In the genomic region with DNA sequence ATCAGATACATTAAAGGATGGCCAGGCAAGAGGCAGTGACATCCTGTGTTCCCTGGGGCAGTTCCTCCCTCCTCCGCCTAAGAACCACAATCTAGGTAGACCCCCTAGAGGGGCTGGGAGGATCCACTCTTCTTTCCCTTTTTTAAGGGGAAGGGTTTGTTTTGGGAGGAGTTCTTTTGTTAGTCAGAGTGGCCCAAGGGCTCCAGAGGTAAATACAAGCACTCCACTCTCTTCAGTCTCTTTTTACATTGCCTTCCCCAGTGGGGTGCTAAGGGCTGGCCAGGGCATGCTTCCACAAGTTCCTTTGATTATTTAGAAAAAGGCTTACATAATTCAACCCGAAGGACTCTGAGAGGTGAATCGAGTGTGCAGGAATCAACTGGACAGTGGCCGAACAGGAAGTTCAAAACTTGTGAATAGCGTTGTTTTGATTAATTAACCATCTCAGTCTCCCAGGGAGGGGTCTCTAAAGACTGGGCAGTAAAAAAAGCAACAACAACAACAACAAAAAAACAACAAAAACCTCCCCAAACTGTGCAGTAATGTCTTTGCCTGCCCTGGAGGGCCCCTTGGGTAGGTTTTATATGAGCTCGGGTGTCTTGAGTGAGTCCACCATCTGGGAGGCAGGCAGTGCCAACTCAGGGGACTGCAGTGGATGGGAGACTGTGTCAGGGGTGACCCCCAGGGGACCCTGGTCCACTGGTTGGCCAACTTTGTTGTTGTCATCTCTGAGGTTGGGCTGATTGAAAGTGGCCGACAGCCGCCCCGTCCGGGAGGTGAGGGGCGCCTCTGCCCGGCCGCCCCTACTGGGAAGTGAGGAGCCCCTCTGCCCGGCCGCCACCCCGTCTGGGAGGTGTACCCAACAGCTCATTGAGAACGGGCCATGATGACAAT, we compare ENCODE assay signal across 15 cellular contexts. TPM values are rescaled to one million over a fixed set of nuclear protein-coding genes. Genes with fewer than 3 reads are reported as not detected.
DNase-seq lines count a peak whose midpoint lies in the region; ATAC-seq, FAIRE-seq and TF ChIP-seq lines count a peak whose summit lies in the region.
"Had no signal": no experiment of that assay in that cellular context is flagged by ENCODE, and none has a peak within 500 bp of the region (broad histone marks: within the 10 kb centered on the region; RNA-seq: fewer than 3 reads in every experiment).

No MANE protein-coding gene starts in this region.

- H3K9ac ChIP-seq in HUES48 (ENCODE audit: low read depth, low read length) = no peak overlapping the region

- no peak for TF ChIP-seq POLR2A in Peyer's patch (IDR thresholded peaks at IDR 0.05)

- H3K4me1 ChIP-seq in HUES48 (ENCODE audit: control insufficient read depth, insufficient read depth, low read length) = peaks cover 37% of the 10 kb centered on the region
- H3K4me1 ChIP-seq in Peyer's patch = no peaks in the 10 kb centered on the region

- peaks cover 2% of the 10 kb centered on the region; the same call in 1 of the 2 replicates for H3K9me3 ChIP-seq in HUES48 (ENCODE audit: control insufficient read depth, insufficient read depth, low read length)
- H3K9me3 ChIP-seq in Peyer's patch = no peaks in the 10 kb centered on the region

- DNase-seq in WTC11 (ENCODE audit: low spot score) (peak; percentile 25), iPS DF 4.7 (ENCODE audit: extremely low read depth, low spot score) (peak; percentile 36), Peyer's patch (no peak), NCI-H1436 (lab: John Stamatoyannopoulos, UW) (no peak), dermis blood vessel endothelial cell (no peak)
- no peak for DNase-seq in activated CD4-positive, alpha-beta memory T cell treated with anti-CD3 and anti-CD28 coated beads, Interleukin-2, amount 10 ng/mL, durations not matched to agents 7 days and 5 days
- DNase-seq: amygdala; islet precursor cell; Kasumi-1; NCI-H2029 treated with DMSO at 0.1 percent for 48 hours; stimulated activated CD4-positive, alpha-beta T cell treated with anti-CD3 and anti-CD28 coated beads, Interleukin-1b, Interleukin-23, amount 100 ng/mL, for 48 hours had no signal

- H3K4me3 ChIP-seq in HUES48 (ENCODE audit: low read depth, low read length) = no peak overlapping the region
- H3K4me3 ChIP-seq in Peyer's patch = no peak overlapping the region

- peaks cover 25% of the 10 kb centered on the region for H3K27me3 Mint-ChIP-seq in WTC11 (ENCODE audit: low read depth)
- H3K27me3 Mint-ChIP-seq in activated CD4-positive, alpha-beta memory T cell treated with anti-CD3 and anti-CD28 coated beads, Interleukin-2, amount 10 ng/mL, durations not matched to agents 7 days and 5 days = peaks cover 17% of the 10 kb centered on the region

- H3K4me1 Mint-ChIP-seq in WTC11 = peaks cover 45% of the 10 kb centered on the region
- peaks cover 16% of the 10 kb centered on the region for H3K4me1 Mint-ChIP-seq in activated CD4-positive, alpha-beta memory T cell treated with anti-CD3 and anti-CD28 coated beads, Interleukin-2, amount 10 ng/mL, durations not matched to agents 7 days and 5 days

- POLR2A ChIA-PET in WTC11 (lab: Charles Lee) = no interaction called here
- POLR2A ChIA-PET in activated CD4-positive, alpha-beta memory T cell treated with anti-CD3 and anti-CD28 coated beads, Interleukin-2, amount 10 ng/mL, durations not matched to agents 7 days and 5 days (lab: Charles Lee) = no interaction called here

- peak; percentile 78 for ATAC-seq in WTC11

- peaks cover 16% of the 10 kb centered on the region for H3K36me3 Mint-ChIP-seq in WTC11
- no peaks in the 10 kb centered on the region for H3K36me3 Mint-ChIP-seq in activated CD4-positive, alpha-beta memory T cell treated with anti-CD3 and anti-CD28 coated beads, Interleukin-2, amount 10 ng/mL, durations not matched to agents 7 days and 5 days (ENCODE audit: low read depth)

- CTCF ChIA-PET in WTC11 (lab: Charles Lee) = interaction anchor here (2.6 to 4.0 kb wide), 2 partner anchors 51 to 93 kb away, joined by 12 to 26 read pairs; no protein-coding TSS in a partner anchor
- CTCF ChIA-PET in activated CD4-positive, alpha-beta memory T cell treated with anti-CD3 and anti-CD28 coated beads, Interleukin-2, amount 10 ng/mL, durations not matched to agents 7 days and 5 days (lab: Charles Lee) = interaction anchor here (2.1 to 12.4 kb wide), 2 partner anchors 93 kb away, joined by 8 to 197 read pairs; no protein-coding TSS in a partner anchor

- H3K27me3 ChIP-seq in HUES48 (ENCODE audit: control insufficient read depth, insufficient read depth, low read length) (no peaks in the 10 kb centered on the region), Peyer's patch (no peaks in the 10 kb centered on the region)

- H3K27ac Mint-ChIP-seq in WTC11 = peak overlapping the region; percentile 95
- no peak overlapping the region for H3K27ac Mint-ChIP-seq in activated CD4-positive, alpha-beta memory T cell treated with anti-CD3 and anti-CD28 coated beads, Interleukin-2, amount 10 ng/mL, durations not matched to agents 7 days and 5 days

- no peak for TF ChIP-seq CTCF in WTC11 (IDR thresholded peaks at IDR 0.05)
- TF ChIP-seq CTCF in Peyer's patch (IDR thresholded peaks at IDR 0.05) = no peak

- H3K4me3 Mint-ChIP-seq in WTC11 = no peak overlapping the region
- no peak overlapping the region for H3K4me3 Mint-ChIP-seq in activated CD4-positive, alpha-beta memory T cell treated with anti-CD3 and anti-CD28 coated beads, Interleukin-2, amount 10 ng/mL, durations not matched to agents 7 days and 5 days

- H3K27ac ChIP-seq in HUES48 (ENCODE audit: low read depth, low read length) (peak overlapping the region; percentile 90), Peyer's patch (no peak overlapping the region)

- H3K36me3 ChIP-seq in HUES48 (ENCODE audit: control insufficient read depth, insufficient read depth, low read length) (no peaks in the 10 kb centered on the region), Peyer's patch (no peaks in the 10 kb centered on the region)

- FAIRE-seq in A204.1 (lab: Jason Lieb, UNC) = peak; percentile 97

- no peaks in the 10 kb centered on the region; the same call in none of the 2 replicates for H3K9me3 Mint-ChIP-seq in WTC11
- no peaks in the 10 kb centered on the region for H3K9me3 Mint-ChIP-seq in activated CD4-positive, alpha-beta memory T cell treated with anti-CD3 and anti-CD28 coated beads, Interleukin-2, amount 10 ng/mL, durations not matched to agents 7 days and 5 days

TF ChIP-seq in WTC11, 78 proteins besides CTCF, POLR2A, EP300 and RAD21:
- no peak for TF ChIP-seq RORB (CRISPR knock-in tag; IDR thresholded peaks at IDR 0.05)

RNA-seq across cellular contexts. Expression of a gene that starts 33.2 kb away (rescaled TPM):
- total RNA-seq in WTC11 (2021) = 1,978 to 2,328 TPM (median 2,316 TPM) in 3 replicates
- 100 to 1,000 TPM; 355 to 547 (median 484) TPM for total RNA-seq in Peyer's patch
- total RNA-seq in activated CD4-positive, alpha-beta memory T cell treated with anti-CD3 and anti-CD28 coated beads, Interleukin-2, amount 10 ng/mL, durations not matched to agents 7 days and 5 days = 1,000 to 10,000 TPM; 2,453 to 2,472 TPM
- 1,154 and 2,045 TPM in 2 replicates for total RNA-seq in dermis blood vessel endothelial cell

RNA-seq across cellular contexts. Expression of a gene that starts 34.0 kb away (rescaled TPM):
- 0.11 TPM in 1 of 3 replicates, not detected in the others for total RNA-seq in WTC11 (2021)
- not detected for total RNA-seq in Peyer's patch
- under 1 TPM in 1 of 2 experiments, not detected in 1; 0.18 TPM for total RNA-seq in activated CD4-positive, alpha-beta memory T cell treated with anti-CD3 and anti-CD28 coated beads, Interleukin-2, amount 10 ng/mL, durations not matched to agents 7 days and 5 days
- total RNA-seq in dermis blood vessel endothelial cell = not detected in 2 replicates
- total RNA-seq: myocyte, ureter had no signal

Comparison
In these comparisons a context has a peak if more than half of its experiments do, and no peak if none do; other contexts are left out.
1. DNase-seq: peak in WTC11 (single experiment) and iPS DF 4.7 (single experiment); none in Peyer's patch (0 of 3), activated CD4-positive, alpha-beta memory T cell treated with anti-CD3 and anti-CD28 coated beads, Interleukin-2, amount 10 ng/mL, durations not matched to agents 7 days and 5 days (single experiment), NCI-H1436 (single experiment) and dermis blood vessel endothelial cell (single experiment).